19 cellular contexts compared by ENCODE assay signal in genomic region chr3:24287728-24288450, GRCh38.
DNase-seq lines count a peak whose midpoint lies in the region; ATAC-seq and TF ChIP-seq lines count a peak whose summit lies in the region.
"Had no signal": no experiment of that assay in that cellular context is flagged by ENCODE, and none has a peak within 500 bp of the region (broad histone marks: within the 10 kb centered on the region; RNA-seq: fewer than 3 reads in every experiment).

No MANE protein-coding gene starts in this region.

- intact Hi-C loops in dorsolateral prefrontal cortex (cut with DNase I), result no loop called here
- intact Hi-C loops in left lung (cut with DNase I), result no loop called here
- intact Hi-C loops in sigmoid colon (cut with DNase I), result no loop called here

- ATAC-seq in left lung (peak; percentile 68), GM19324 (IDR thresholded peaks at IDR 0.05; ENCODE audit: low FRiP score, unreplicated experiment) (no peak), GM19463 (IDR thresholded peaks at IDR 0.05; ENCODE audit: unreplicated experiment) (no peak), GM19328 (IDR thresholded peaks at IDR 0.05; ENCODE audit: unreplicated experiment) (no peak)
- ATAC-seq: CD8-positive, alpha-beta T cell had no signal

- no peaks in the 10 kb centered on the region for H3K36me3 ChIP-seq in left lung
- no peaks in the 10 kb centered on the region for H3K36me3 ChIP-seq in sigmoid colon
- H3K36me3 ChIP-seq: ovary had no signal

- DNase-seq in C1 segment of cervical spinal cord (lab: John Stamatoyannopoulos, UW) (peak in 8 of 14 donors; percentile 2 to 26 (median 16)), dorsolateral prefrontal cortex (no peak), left lung (no peak), sigmoid colon (peak; percentile 79), cerebellar nuclear complex (lab: John Stamatoyannopoulos, UW) (no peak)
- DNase-seq: activated CD4-positive, alpha-beta T cell treated with anti-CD3 and anti-CD28 coated beads, Interleukin-2, amount 50 U/mL, for 4 hours; activated naive CD4-positive, alpha-beta T cell treated with anti-CD3 and anti-CD28 coated beads, Interleukin-2, amount 50 U/mL, for 16 hours; activated T-cell treated with anti-CD3 and anti-CD28 coated beads, Interleukin-2, amount 50 U/mL, for 1 hour; CD8-positive, alpha-beta T cell; DND-41; H7; Karpas-422; NCI-H226; ovary; stimulated activated CD4-positive, alpha-beta T cell treated with anti-CD3 and anti-CD28 coated beads, Interleukin-12 subunit alpha, Interleukin-12 subunit beta, amount 100 ng/mL, for 4 hours; stimulated activated naive CD4-positive, alpha-beta T cell had no signal

- peaks cover 9 to 12% of the 10 kb centered on the region in 2 donors for H3K4me1 ChIP-seq in left lung
- H3K4me1 ChIP-seq in sigmoid colon, result peaks cover 0 to 59% (median 51%) of the 10 kb centered on the region in 4 donors

- 63 to 81% methylated on average over 3 of the region's 3 CpGs for WGBS in sigmoid colon, 2 donors

- H3K27ac ChIP-seq in dorsolateral prefrontal cortex (peak overlapping the region in 40 of 59 donors; percentile 1 to 74 (median 39)), left lung (peak overlapping the region in 1 of 2 donors; percentile 49), sigmoid colon (peak overlapping the region; percentile 47 to 81 (median 70))
- H3K27ac ChIP-seq: ovary had no signal

- TF ChIP-seq EP300 in sigmoid colon (IDR thresholded peaks at IDR 0.05), result peak in 2 of 4 donors; percentile 6 to 45

- H3K9me3 ChIP-seq in left lung (peaks cover 0 to 2% of the 10 kb centered on the region in 2 donors), sigmoid colon (no peaks in the 10 kb centered on the region)
- H3K9me3 ChIP-seq: ovary had no signal

- H3K27me3 ChIP-seq in dorsolateral prefrontal cortex (no peaks in the 10 kb centered on the region), left lung (no peaks in the 10 kb centered on the region), sigmoid colon (no peaks in the 10 kb centered on the region)
- H3K27me3 ChIP-seq: ovary had no signal

- TF ChIP-seq CTCF in dorsolateral prefrontal cortex (IDR thresholded peaks at IDR 0.05 in 54 of 56, conservative IDR thresholded peaks at IDR 0.05 in 2 of 56; ENCODE audit: low read depth in 1 of 56, partially characterized antibody in 56 of 56), result no peak
- TF ChIP-seq CTCF in left lung (IDR thresholded peaks at IDR 0.05), result no peak
- TF ChIP-seq CTCF in sigmoid colon (IDR thresholded peaks at IDR 0.05), result no peak

- H3K4me3 ChIP-seq in dorsolateral prefrontal cortex, result no peak overlapping the region
- no peak overlapping the region for H3K4me3 ChIP-seq in left lung
- H3K4me3 ChIP-seq in sigmoid colon, result peak overlapping the region in 1 of 4 donors; percentile 4
- H3K4me3 ChIP-seq: ovary had no signal

- TF ChIP-seq POLR2A in sigmoid colon (IDR thresholded peaks at IDR 0.05), result no peak

Comparison
In these comparisons a context has a peak if more than half of its experiments do, and no peak if none do; other contexts are left out.
1. DNase-seq: peak in C1 segment of cervical spinal cord (8 of 14) and sigmoid colon (single experiment); none in dorsolateral prefrontal cortex (0 of 10), left lung (0 of 2) and cerebellar nuclear complex (0 of 2).